14 cellular contexts compared by ENCODE assay signal in the genomic region with DNA sequence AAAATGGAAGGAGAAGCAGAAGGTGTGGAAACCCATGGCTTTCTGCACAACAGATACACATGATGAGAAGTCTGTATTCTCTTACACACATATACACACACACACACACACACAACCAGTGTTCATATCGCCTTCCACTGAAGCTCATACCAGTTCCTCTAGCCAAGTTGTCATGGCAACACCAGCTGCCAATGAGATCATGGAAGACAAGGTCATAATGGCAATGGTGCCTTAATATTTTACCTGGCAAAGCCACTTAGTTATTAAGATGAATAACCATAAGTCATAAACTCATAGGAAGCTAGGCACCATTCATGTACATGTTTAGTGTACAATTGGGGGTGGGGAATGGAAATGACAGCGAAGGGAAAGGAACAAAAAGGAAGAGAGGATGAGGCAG. TPM values are rescaled to one million over a fixed set of nuclear protein-coding genes. Genes with fewer than 3 reads are reported as not detected.
DNase-seq lines count a peak whose midpoint lies in the region; ATAC-seq, FAIRE-seq and TF ChIP-seq lines count a peak whose summit lies in the region.
"Had no signal": no experiment of that assay in that cellular context is flagged by ENCODE, and none has a peak within 500 bp of the region (broad histone marks: within the 10 kb centered on the region; RNA-seq: fewer than 3 reads in every experiment).

No MANE protein-coding gene starts in this region.

- no peak overlapping the region for H3K4me2 ChIP-seq in K562 (ENCODE audit: insufficient read depth, low read length)

- no peak for TF ChIP-seq RAD21 in K562 (CRISPR knock-in tag; conservative IDR thresholded peaks at IDR 0.05 in 1 of 2, IDR thresholded peaks at IDR 0.05 in 1 of 2)

- peaks cover 7% of the 10 kb centered on the region; the same call in 1 of the 3 replicates for H3K79me2 ChIP-seq in K562 (ENCODE audit: control insufficient read depth, insufficient read depth, low read length)

- ATAC-seq in K562 (no peak), gastrocnemius medialis (no peak)

- H3K27me3 ChIP-seq in K562 (ENCODE audit: control insufficient read depth in 2 of 2, insufficient read depth in 2 of 2, low read length in 2 of 2) (no peaks in the 10 kb centered on the region), gastrocnemius medialis (no peaks in the 10 kb centered on the region)
- H3K27me3 ChIP-seq: suprapubic skin had no signal

- H3K27me3 Mint-ChIP-seq in nephron progenitor cell (ENCODE audit: low read depth, poor library complexity) = peaks cover 5% of the 10 kb centered on the region
- H3K27me3 Mint-ChIP-seq in activated T-helper 1 cell treated with anti-CD3 and anti-CD28 coated beads, Interleukin-12 subunit alpha, Interleukin-12 subunit beta, Interleukin-2, Interleukin-4 antibody, amounts not matched to agents 30 ng/mL and 10 ng/mL and 1 ng/mL, durations not matched to agents 14 hours and 24 hours and 36 hours (ENCODE audit: insufficient read depth) = no peaks in the 10 kb centered on the region

- POLR2A ChIA-PET in K562 (lab: Yijun Ruan, JAX) = interaction anchor here (0.5 to 0.7 kb wide), 2 partner anchors 20 to 378 kb away, joined by 3 to 4 read pairs; no protein-coding TSS in a partner anchor

- peak overlapping the region; percentile 6 for H3K27ac Mint-ChIP-seq in nephron progenitor cell
- H3K27ac Mint-ChIP-seq in activated T-helper 1 cell treated with anti-CD3 and anti-CD28 coated beads, Interleukin-12 subunit alpha, Interleukin-12 subunit beta, Interleukin-2, Interleukin-4 antibody, amounts not matched to agents 30 ng/mL and 10 ng/mL and 1 ng/mL, durations not matched to agents 14 hours and 24 hours and 36 hours = no peak overlapping the region

- no peak for TF ChIP-seq CTCF in K562 (IDR thresholded peaks at IDR 0.05 in 2 of 3, conservative IDR thresholded peaks at IDR 0.05 in 1 of 3; ENCODE audit: insufficient read depth in 2 of 3, low read depth in 1 of 3, low read length in 3 of 3)
- no peak for TF ChIP-seq CTCF in nephron progenitor cell (IDR thresholded peaks at IDR 0.05)
- TF ChIP-seq CTCF in gastrocnemius medialis (IDR thresholded peaks at IDR 0.05 in 4 of 5, conservative IDR thresholded peaks at IDR 0.05 in 1 of 5) = no peak

- no peaks in the 10 kb centered on the region for H3K9me3 ChIP-seq in K562 (replicated peaks; ENCODE audit: control insufficient read depth, insufficient read depth, low read depth, low read length)
- no peaks in the 10 kb centered on the region for H3K9me3 ChIP-seq in gastrocnemius medialis
- H3K9me3 ChIP-seq: suprapubic skin had no signal

- FAIRE-seq in K562 (lab: Jason Lieb, UNC) = peak; percentile 67

- H3K4me1 Mint-ChIP-seq in nephron progenitor cell = peaks cover 41% of the 10 kb centered on the region
- H3K4me1 Mint-ChIP-seq in activated T-helper 1 cell treated with anti-CD3 and anti-CD28 coated beads, Interleukin-12 subunit alpha, Interleukin-12 subunit beta, Interleukin-2, Interleukin-4 antibody, amounts not matched to agents 30 ng/mL and 10 ng/mL and 1 ng/mL, durations not matched to agents 14 hours and 24 hours and 36 hours (ENCODE audit: low read depth) = peaks cover 39% of the 10 kb centered on the region

- H3K4me3 ChIP-seq in K562 (no peak overlapping the region), gastrocnemius medialis (no peak overlapping the region)
- H3K4me3 ChIP-seq: suprapubic skin had no signal

- DNase-seq in NCI-H2107 (lab: John Stamatoyannopoulos, UW) (peak; percentile 15), NCI-H2107 treated with DMSO at 0.1 percent for 48 hours (lab: John Stamatoyannopoulos, UW; ENCODE audit: unreplicated experiment) (no peak), MV-4-11 (lab: John Stamatoyannopoulos, UW) (peak; percentile 42), K562 (ENCODE audit: extremely low read depth in 1 of 4, low spot score in 3 of 4) (peak in 2 of 4 experiments; percentile 19 to 26), nephron progenitor cell (no peak), OCI-M2 (lab: John Stamatoyannopoulos, UW; ENCODE audit: unreplicated experiment) (no peak), gastrocnemius medialis (no peak)
- no peak for DNase-seq in activated T-helper 1 cell treated with anti-CD3 and anti-CD28 coated beads, Interleukin-12 subunit alpha, Interleukin-12 subunit beta, Interleukin-2, Interleukin-4 antibody, amounts not matched to agents 30 ng/mL and 10 ng/mL and 1 ng/mL, durations not matched to agents 14 hours and 24 hours and 36 hours (ENCODE audit: low spot score)
- DNase-seq: ACHN; effector CD4-positive, alpha-beta T cell; H7; stimulated activated CD4-positive, alpha-beta T cell treated with anti-CD3 and anti-CD28 coated beads, Interleukin-15, amount 100 ng/mL, for 24 hours had no signal

- 28% methylated on average over 2 of the region's 2 CpGs for WGBS in K562 (ENCODE audit: insufficient coverage, low coverage, missing lambda C conversion rate)

- no peaks in the 10 kb centered on the region for H3K9me1 ChIP-seq in K562 (ENCODE audit: control insufficient read depth, insufficient read depth, low read length)

- CTCF ChIA-PET in K562 (lab: Yijun Ruan, JAX; ENCODE audit: low intra/inter-chr PET ratio) = no interaction called here

- TF ChIP-seq POLR2A in K562 (conservative IDR thresholded peaks at IDR 0.05) (no peak), gastrocnemius medialis (IDR thresholded peaks at IDR 0.05) (no peak)

- H3K4me1 ChIP-seq in K562 (replicated peaks in 1 of 2; ENCODE audit: control insufficient read depth in 2 of 2, insufficient read depth in 2 of 2, low read length in 2 of 2) = peaks cover 18 to 30% of the 10 kb centered on the region in 2 experiments; a peak in 4 of 5 replicates
- peaks cover 23 to 35% of the 10 kb centered on the region in 2 donors for H3K4me1 ChIP-seq in gastrocnemius medialis

- H3K27ac ChIP-seq in K562 (ENCODE audit: extremely low read depth, low read depth, low read length) = no peak overlapping the region
- no peak overlapping the region for H3K27ac ChIP-seq in gastrocnemius medialis
- H3K27ac ChIP-seq: suprapubic skin had no signal

- H3K36me3 ChIP-seq in K562 (ENCODE audit: control insufficient read depth, insufficient read depth, low read length) (no peaks in the 10 kb centered on the region), gastrocnemius medialis (no peaks in the 10 kb centered on the region)
- H3K36me3 ChIP-seq: suprapubic skin had no signal

- H4K20me1 ChIP-seq in K562 (replicated peaks; ENCODE audit: control insufficient read depth, insufficient read depth, low read length) = no peaks in the 10 kb centered on the region

- H3K9me3 Mint-ChIP-seq in nephron progenitor cell = no peaks in the 10 kb centered on the region
- no peaks in the 10 kb centered on the region for H3K9me3 Mint-ChIP-seq in activated T-helper 1 cell treated with anti-CD3 and anti-CD28 coated beads, Interleukin-12 subunit alpha, Interleukin-12 subunit beta, Interleukin-2, Interleukin-4 antibody, amounts not matched to agents 30 ng/mL and 10 ng/mL and 1 ng/mL, durations not matched to agents 14 hours and 24 hours and 36 hours

- no peak for TF ChIP-seq EP300 in K562 (IDR thresholded peaks at IDR 0.05; ENCODE audit: low read length)

- BruUV-seq in K562 (replicated peaks; lab: Mats Ljungman, UMichigan) = no TSS peak

- intact Hi-C loops in K562 (cut with micrococcal nuclease) = no loop called here
- intact Hi-C loops in gastrocnemius medialis (cut with DNase I; ENCODE audit: low total_unique reads) = loop anchor here (10.0 kb wide), 3 partner anchors 388 to 648 kb away; a partner anchor contains a TSS
- intact Hi-C loops in activated T-helper 1 cell treated with anti-CD3 and anti-CD28 coated beads, Interleukin-12 subunit alpha, Interleukin-12 subunit beta, Interleukin-2, Interleukin-4 antibody, amounts not matched to agents 30 ng/mL and 10 ng/mL and 1 ng/mL, durations not matched to agents 14 hours and 24 hours and 36 hours (cut with micrococcal nuclease) = loop anchor here (10.0 kb wide), 2 partner anchors 892 to 1442 kb away; no protein-coding TSS in a partner anchor

- in situ Hi-C loops in K562 (cut with MboI) = no loop called here
- in situ Hi-C loops in gastrocnemius medialis (cut with MboI; ENCODE audit: low sequenced_read_pairs in 4 of 4) = loop anchor here in 3 of 4 donors (10.0 to 25.0 kb wide), 7 partner anchors 206 to 631 kb away; a partner anchor contains a TSS

- no peak overlapping the region for H2AFZ ChIP-seq in K562 (ENCODE audit: low read depth, low read length)

- H3K36me3 Mint-ChIP-seq in nephron progenitor cell (ENCODE audit: low read depth) = no peaks in the 10 kb centered on the region
- peaks cover 7% of the 10 kb centered on the region for H3K36me3 Mint-ChIP-seq in activated T-helper 1 cell treated with anti-CD3 and anti-CD28 coated beads, Interleukin-12 subunit alpha, Interleukin-12 subunit beta, Interleukin-2, Interleukin-4 antibody, amounts not matched to agents 30 ng/mL and 10 ng/mL and 1 ng/mL, durations not matched to agents 14 hours and 24 hours and 36 hours (ENCODE audit: low read depth)

- no peak overlapping the region for H3K4me3 Mint-ChIP-seq in nephron progenitor cell
- H3K4me3 Mint-ChIP-seq in activated T-helper 1 cell treated with anti-CD3 and anti-CD28 coated beads, Interleukin-12 subunit alpha, Interleukin-12 subunit beta, Interleukin-2, Interleukin-4 antibody, amounts not matched to agents 30 ng/mL and 10 ng/mL and 1 ng/mL, durations not matched to agents 14 hours and 24 hours and 36 hours = no peak overlapping the region

- H3K9ac ChIP-seq in K562 (ENCODE audit: insufficient read depth in 1 of 2, low read depth in 2 of 2, low read length in 2 of 2) = no peak overlapping the region

RNA-seq across cellular contexts. Expression of a gene that starts 2.6 kb away (rescaled TPM):
- total RNA-seq in K562 (2011; cell fraction: chromatin; rRNA removed; ENCODE audit: low replicate concordance) = 1.9 and 3.0 TPM in 2 replicates
- total RNA-seq in K562 (2011; cell fraction: nucleolus; rRNA removed) = 1.0 and 1.2 TPM in 2 replicates
- total RNA-seq in K562 (2011; cell fraction: nucleoplasm; rRNA removed) = 2.5 TPM in 2 replicates
- 0.94 and 1.8 TPM in 2 replicates for total RNA-seq in K562 (2014; rRNA removed)
- 0.77 and 1.5 TPM in 2 replicates for total RNA-seq in K562 (2014; rRNA removed; fragmentation: Illumina TruSeq; extraction: Trizol)
- 0.76 and 1.5 TPM in 2 replicates for total RNA-seq in K562 (2015; rRNA removed; fragmentation: Illumina TruSeq; extraction: Trizol)
- 1.1 and 1.2 TPM in 2 replicates for total RNA-seq in K562 (2021)
- 2.4 and 2.7 TPM in 2 replicates for polyA plus RNA-seq in K562 (2011; rRNA removed)
- polyA plus RNA-seq in K562 (2011; cell fraction: cytosol; rRNA removed) = 1.2 and 1.4 TPM in 2 replicates
- 3.3 and 4.5 TPM in 2 replicates for polyA plus RNA-seq in K562 (2011; cell fraction: nucleus; rRNA removed)
- 2.3 and 2.4 TPM in 2 replicates for polyA plus RNA-seq in K562 (2012)
- polyA plus RNA-seq in K562 (2014; fragmentation: Illumina TruSeq; extraction: Trizol) = 0.93 and 0.98 TPM in 2 replicates
- under 1 TPM; 0.62 to 0.69 TPM for polyA plus RNA-seq in K562 (2014; fragmentation: Nextera tagmentation; extraction: Ambion mirVana)
- polyA plus RNA-seq in K562 (2014; rRNA removed) = 0.82 and 1.1 TPM in 2 replicates
- 0.88 and 1.7 TPM in 2 replicates for polyA minus RNA-seq in K562 (2011; rRNA and poly(A)+ RNA removed)
- not detected in 2 replicates for polyA minus RNA-seq in K562 (2011; cell fraction: cytosol; rRNA and poly(A)+ RNA removed)
- polyA minus RNA-seq in K562 (2011; cell fraction: nucleus; rRNA and poly(A)+ RNA removed) = 1.5 and 2.3 TPM in 2 replicates
- total RNA-seq in gastrocnemius medialis = 1 to 10 TPM; 1.8 to 6.0 (median 4.7) TPM
- 3.3 and 3.5 TPM in 2 replicates for total RNA-seq in activated T-helper 1 cell treated with anti-CD3 and anti-CD28 coated beads, Interleukin-12 subunit alpha, Interleukin-12 subunit beta, Interleukin-2, Interleukin-4 antibody, amounts not matched to agents 30 ng/mL and 10 ng/mL and 1 ng/mL, durations not matched to agents 14 hours and 24 hours and 36 hours

RNA-seq across cellular contexts. Expression of a gene that starts 38.4 kb away (rescaled TPM):
- 0.30 and 0.48 TPM in 2 replicates for total RNA-seq in K562 (2011; cell fraction: chromatin; rRNA removed; ENCODE audit: low replicate concordance)
- total RNA-seq in K562 (2011; cell fraction: nucleolus; rRNA removed) = 0.13 and 0.17 TPM in 2 replicates
- total RNA-seq in K562 (2011; cell fraction: nucleoplasm; rRNA removed) = 0.44 and 0.53 TPM in 2 replicates
- total RNA-seq in K562 (2014; rRNA removed) (0.04 TPM in 1 of 2 replicates, not detected in the other), K562 (2014; rRNA removed; fragmentation: Illumina TruSeq; extraction: Trizol) (0.04 and 0.06 TPM in 2 replicates), K562 (2015; rRNA removed; fragmentation: Illumina TruSeq; extraction: Trizol) (0.11 and 0.15 TPM in 2 replicates), K562 (2021) (0.09 and 0.16 TPM in 2 replicates), gastrocnemius medialis (under 1 TPM in 3 of 4 donors, not detected in 1; 0.20 to 0.41 (median 0.27) TPM)
- polyA plus RNA-seq in K562 (2011; rRNA removed) (0.04 and 0.07 TPM in 2 replicates), K562 (2014; fragmentation: Illumina TruSeq; extraction: Trizol) (0.06 and 0.15 TPM in 2 replicates), K562 (2014; fragmentation: Nextera tagmentation; extraction: Ambion mirVana) (under 1 TPM in 1 of 2 experiments, not detected in 1; 0.07 TPM), K562 (2014; rRNA removed) (0.05 and 0.09 TPM in 2 replicates)
- polyA plus RNA-seq in K562 (2011; cell fraction: cytosol; rRNA removed) = 0.01 and 0.06 TPM in 2 replicates
- 0.40 and 0.91 TPM in 2 replicates for polyA plus RNA-seq in K562 (2011; cell fraction: nucleus; rRNA removed)
- polyA plus RNA-seq in K562 (2012) = 0.09 and 0.11 TPM in 2 replicates
- 0.07 and 0.21 TPM in 2 replicates for polyA minus RNA-seq in K562 (2011; rRNA and poly(A)+ RNA removed)
- not detected in 2 replicates for polyA minus RNA-seq in K562 (2011; cell fraction: cytosol; rRNA and poly(A)+ RNA removed)
- polyA minus RNA-seq in K562 (2011; cell fraction: nucleus; rRNA and poly(A)+ RNA removed) = 0.13 and 0.33 TPM in 2 replicates
- total RNA-seq in activated T-helper 1 cell treated with anti-CD3 and anti-CD28 coated beads, Interleukin-12 subunit alpha, Interleukin-12 subunit beta, Interleukin-2, Interleukin-4 antibody, amounts not matched to agents 30 ng/mL and 10 ng/mL and 1 ng/mL, durations not matched to agents 14 hours and 24 hours and 36 hours = 0.26 and 0.88 TPM in 2 replicates
- total RNA-seq: H7 had no signal

RNA-seq across cellular contexts. Expression of a gene that starts 55.2 kb away (rescaled TPM):
- total RNA-seq in K562 (2011; cell fraction: chromatin; rRNA removed; ENCODE audit: low replicate concordance) = not detected in 2 replicates
- total RNA-seq in K562 (2011; cell fraction: nucleolus; rRNA removed) = not detected in 2 replicates
- total RNA-seq in K562 (2011; cell fraction: nucleoplasm; rRNA removed) = not detected in 2 replicates
- total RNA-seq in K562 (2014; rRNA removed) (not detected in 2 replicates), K562 (2014; rRNA removed; fragmentation: Illumina TruSeq; extraction: Trizol) (not detected in 2 replicates), K562 (2015; rRNA removed; fragmentation: Illumina TruSeq; extraction: Trizol) (0.19 TPM in 1 of 2 replicates, not detected in the other), K562 (2021) (not detected in 2 replicates), gastrocnemius medialis (not detected)
- polyA plus RNA-seq in K562 (2011; rRNA removed) (not detected in 2 replicates), K562 (2014; fragmentation: Illumina TruSeq; extraction: Trizol) (not detected in 2 replicates), K562 (2014; fragmentation: Nextera tagmentation; extraction: Ambion mirVana) (not detected), K562 (2014; rRNA removed) (not detected in 2 replicates)
- polyA plus RNA-seq in K562 (2011; cell fraction: cytosol; rRNA removed) = not detected in 2 replicates
- polyA plus RNA-seq in K562 (2011; cell fraction: nucleus; rRNA removed) = not detected in 2 replicates
- 0.17 and 0.25 TPM in 2 replicates for polyA plus RNA-seq in K562 (2012)
- polyA minus RNA-seq in K562 (2011; rRNA and poly(A)+ RNA removed) = not detected in 2 replicates
- polyA minus RNA-seq in K562 (2011; cell fraction: cytosol; rRNA and poly(A)+ RNA removed) = not detected in 2 replicates
- not detected in 2 replicates for polyA minus RNA-seq in K562 (2011; cell fraction: nucleus; rRNA and poly(A)+ RNA removed)
- not detected in 2 replicates for total RNA-seq in activated T-helper 1 cell treated with anti-CD3 and anti-CD28 coated beads, Interleukin-12 subunit alpha, Interleukin-12 subunit beta, Interleukin-2, Interleukin-4 antibody, amounts not matched to agents 30 ng/mL and 10 ng/mL and 1 ng/mL, durations not matched to agents 14 hours and 24 hours and 36 hours
- total RNA-seq: H7, liver, suprapubic skin had no signal

Comparison
In these comparisons a context has a peak if more than half of its experiments do, and no peak if none do; other contexts are left out.
1. DNase-seq: peak in NCI-H2107 (single experiment) and MV-4-11 (single experiment); none in NCI-H2107 treated with DMSO at 0.1 percent for 48 hours (single experiment), nephron progenitor cell (single experiment), OCI-M2 (single experiment), gastrocnemius medialis (0 of 2) and activated T-helper 1 cell treated with anti-CD3 and anti-CD28 coated beads, Interleukin-12 subunit alpha, Interleukin-12 subunit beta, Interleukin-2, Interleukin-4 antibody, amounts not matched to agents 30 ng/mL and 10 ng/mL and 1 ng/mL, durations not matched to agents 14 hours and 24 hours and 36 hours (single experiment).